ENCODE assay signal across 20 cellular contexts in genomic region chr2:222835142-222835822, GRCh38. TPM values are rescaled to one million over a fixed set of nuclear protein-coding genes. Genes with fewer than 3 reads are reported as not detected.
DNase-seq lines count a peak whose midpoint lies in the region; ATAC-seq and TF ChIP-seq lines count a peak whose summit lies in the region.
"Had no signal": no experiment of that assay in that cellular context is flagged by ENCODE, and none has a peak within 500 bp of the region (broad histone marks: within the 10 kb centered on the region; RNA-seq: fewer than 3 reads in every experiment).

No MANE protein-coding gene starts in this region.

- H3K4me1 ChIP-seq in GM23338 (ENCODE audit: insufficient read depth) (no peaks in the 10 kb centered on the region), RWPE2 (ENCODE audit: insufficient read depth, poor library complexity, severe bottlenecking) (peaks cover 44% of the 10 kb centered on the region), mucosa of descending colon (ENCODE audit: low read depth) (no peaks in the 10 kb centered on the region)
- H3K4me1 ChIP-seq: BLaER1 treated with 17β-estradiol and CSF1 and Interleukin-3, amounts not matched to agents 10 nM and 100 nM had no signal

- H3K27ac ChIP-seq in GM23338 (ENCODE audit: low read depth) = no peak overlapping the region
- peak overlapping the region; percentile 98 for H3K27ac ChIP-seq in RWPE2 (ENCODE audit: poor library complexity, severe bottlenecking)
- H3K27ac ChIP-seq: BLaER1 treated with 17β-estradiol and CSF1 and Interleukin-3, amounts not matched to agents 10 nM and 100 nM; SJSA1 had no signal

- H3K9me2 ChIP-seq in GM23338 (ENCODE audit: insufficient read depth) = no peaks in the 10 kb centered on the region

- H3K27me3 ChIP-seq in GM23338 (ENCODE audit: insufficient read depth) = no peaks in the 10 kb centered on the region
- no peaks in the 10 kb centered on the region for H3K27me3 ChIP-seq in RWPE2 (ENCODE audit: insufficient read depth, poor library complexity, severe bottlenecking)
- H3K27me3 ChIP-seq: BLaER1 treated with 17β-estradiol and CSF1 and Interleukin-3, amounts not matched to agents 10 nM and 100 nM; SJSA1 had no signal

- peaks cover 2% of the 10 kb centered on the region for H3K27me3 Mint-ChIP-seq in GM23338 (ENCODE audit: insufficient read depth, low read depth, poor library complexity)
- H3K27me3 Mint-ChIP-seq: brain had no signal

- H3K4me3 ChIP-seq in GM23338 = no peak overlapping the region
- H3K4me3 ChIP-seq in RWPE2 (ENCODE audit: severe bottlenecking) = no peak overlapping the region
- H3K4me3 ChIP-seq in mucosa of descending colon = no peak overlapping the region
- H3K4me3 ChIP-seq: BLaER1 treated with 17β-estradiol and CSF1 and Interleukin-3, amounts not matched to agents 10 nM and 100 nM; SJSA1 had no signal

- no peaks in the 10 kb centered on the region for H3K9me3 Mint-ChIP-seq in GM23338
- H3K9me3 Mint-ChIP-seq: activated naive CD4-positive, alpha-beta T cell treated with anti-CD3 and anti-CD28 coated beads, Interleukin-2, amount 10 ng/mL, durations not matched to agents 7 days and 5 days; stimulated activated effector memory CD8-positive, alpha-beta T cell treated with anti-CD3 and anti-CD28 coated beads, Interleukin-12 subunit alpha, Interleukin-12 subunit beta, amount 100 ng/mL, for 72 hours; T-helper 2 cell treated with Interferon-gamma antibody and Interleukin-4, amounts not matched to agents 5 μg/mL and 100 μg/mL, for 36 hours had no signal

- ATAC-seq in GM23338 (no peak), RWPE2 (ENCODE audit: low read depth) (peak; percentile 4; the same call in 1 of the 3 replicates), mucosa of descending colon (peak; percentile 66), HG02763 (IDR thresholded peaks at IDR 0.05; ENCODE audit: unreplicated experiment) (no peak)
- ATAC-seq: activated CD4-positive, alpha-beta T cell treated with anti-CD3 and anti-CD28 coated beads for 36 hours; HCT116; stimulated activated effector memory CD8-positive, alpha-beta T cell treated with anti-CD3 and anti-CD28 coated beads, Interleukin-12 subunit alpha, Interleukin-12 subunit beta, amount 100 ng/mL, for 72 hours had no signal

- H3K4me2 ChIP-seq in GM23338 = no peak overlapping the region
- H3K4me2 ChIP-seq: BLaER1 treated with 17β-estradiol and CSF1 and Interleukin-3, amounts not matched to agents 10 nM and 100 nM had no signal

- H3K4me1 Mint-ChIP-seq in GM23338 = no peaks in the 10 kb centered on the region; the same call in 2 of the 3 replicates
- H3K4me1 Mint-ChIP-seq: IgD-negative memory B cell had no signal

- no peaks in the 10 kb centered on the region for H4K20me1 ChIP-seq in GM23338 (replicated peaks; ENCODE audit: insufficient read depth)
- H4K20me1 ChIP-seq: BLaER1 treated with 17β-estradiol and CSF1 and Interleukin-3, amounts not matched to agents 10 nM and 100 nM had no signal

- no peaks in the 10 kb centered on the region for H3K36me3 Mint-ChIP-seq in GM23338 (ENCODE audit: low read depth)
- H3K36me3 Mint-ChIP-seq: activated naive CD4-positive, alpha-beta T cell treated with anti-CD3 and anti-CD28 coated beads, Interleukin-2, amount 10 ng/mL, durations not matched to agents 7 days and 5 days; brain; stimulated activated effector memory CD8-positive, alpha-beta T cell treated with anti-CD3 and anti-CD28 coated beads, Interleukin-12 subunit alpha, Interleukin-12 subunit beta, amount 100 ng/mL, for 72 hours had no signal

- H3F3A ChIP-seq in GM23338 (replicated peaks; ENCODE audit: low read depth) = no peaks in the 10 kb centered on the region

- no peak overlapping the region for H3K4me3 Mint-ChIP-seq in GM23338
- H3K4me3 Mint-ChIP-seq: activated CD4-positive, alpha-beta T cell treated with anti-CD3 and anti-CD28 coated beads for 36 hours; activated naive CD4-positive, alpha-beta T cell treated with anti-CD3 and anti-CD28 coated beads, Interleukin-2, amount 10 ng/mL, durations not matched to agents 7 days and 5 days; brain; IgD-negative memory B cell; stimulated activated effector memory CD8-positive, alpha-beta T cell treated with anti-CD3 and anti-CD28 coated beads, Interleukin-12 subunit alpha, Interleukin-12 subunit beta, amount 100 ng/mL, for 72 hours; T-helper 2 cell treated with Interferon-gamma antibody and Interleukin-4, amounts not matched to agents 5 μg/mL and 100 μg/mL, for 36 hours had no signal

- intact Hi-C loops in mucosa of descending colon (cut with DNase I, micrococcal nuclease) = no loop called here

- no peak for DNase-seq in GM23338 (ENCODE audit: low spot score)
- peak; percentile 19 for DNase-seq in NCI-H1105 (lab: John Stamatoyannopoulos, UW)
- DNase-seq in RWPE2 (ENCODE audit: low spot score) = no peak
- peak in 1 of 3 donors; percentile 42 for DNase-seq in mucosa of descending colon
- DNase-seq in DMS114 treated with DMSO at 0.1 percent for 48 hours (lab: John Stamatoyannopoulos, UW; ENCODE audit: unreplicated experiment) = no peak
- no peak for DNase-seq in NCI-H1436 treated with DMSO at 0.1 percent for 48 hours (lab: John Stamatoyannopoulos, UW)
- no peak for DNase-seq in HuH-7 (ENCODE audit: low spot score)
- DNase-seq: activated CD4-positive, alpha-beta T cell treated with anti-CD3 and anti-CD28 coated beads for 36 hours; activated CD8-positive, alpha-beta memory T cell treated with anti-CD3 and anti-CD28 coated beads, Interleukin-2, amount 50 U/mL, for 48 hours; activated naive CD4-positive, alpha-beta T cell treated with anti-CD3 and anti-CD28 coated beads, Interleukin-2, amount 10 ng/mL, durations not matched to agents 7 days and 5 days; NCI-H146; trophoblast cell had no signal

- TF ChIP-seq CTCF in GM23338 (conservative IDR thresholded peaks at IDR 0.05; ENCODE audit: low read depth in 2 of 2) (no peak), RWPE2 (IDR thresholded peaks at IDR 0.05; ENCODE audit: poor library complexity, severe bottlenecking) (no peak), mucosa of descending colon (IDR thresholded peaks at IDR 0.05) (no peak)

- H3K9me3 ChIP-seq in RWPE2 (ENCODE audit: severe bottlenecking) (no peaks in the 10 kb centered on the region), mucosa of descending colon (no peaks in the 10 kb centered on the region)
- H3K9me3 ChIP-seq: BLaER1 treated with 17β-estradiol and CSF1 and Interleukin-3, amounts not matched to agents 10 nM and 100 nM; SJSA1 had no signal

- no peak overlapping the region for H3K27ac Mint-ChIP-seq in GM23338
- H3K27ac Mint-ChIP-seq: activated CD4-positive, alpha-beta T cell treated with anti-CD3 and anti-CD28 coated beads for 36 hours; activated naive CD4-positive, alpha-beta T cell treated with anti-CD3 and anti-CD28 coated beads, Interleukin-2, amount 10 ng/mL, durations not matched to agents 7 days and 5 days; brain; IgD-negative memory B cell; stimulated activated effector memory CD8-positive, alpha-beta T cell treated with anti-CD3 and anti-CD28 coated beads, Interleukin-12 subunit alpha, Interleukin-12 subunit beta, amount 100 ng/mL, for 72 hours; T-helper 2 cell treated with Interferon-gamma antibody and Interleukin-4, amounts not matched to agents 5 μg/mL and 100 μg/mL, for 36 hours had no signal

- H3K36me3 ChIP-seq in GM23338 (ENCODE audit: insufficient read depth) = no peaks in the 10 kb centered on the region
- H3K36me3 ChIP-seq in RWPE2 (ENCODE audit: low read depth) = no peaks in the 10 kb centered on the region
- H3K36me3 ChIP-seq in mucosa of descending colon (ENCODE audit: low read depth) = no peaks in the 10 kb centered on the region
- H3K36me3 ChIP-seq: BLaER1 treated with 17β-estradiol and CSF1 and Interleukin-3, amounts not matched to agents 10 nM and 100 nM; SJSA1 had no signal

- 0 out of 2 replicates have a peak overlapping the region, but pooled peaks have one; percentile 14 for H2AFZ ChIP-seq in GM23338

- H3K79me2 ChIP-seq in GM23338 (replicated peaks; ENCODE audit: insufficient read depth) = no peaks in the 10 kb centered on the region

TF ChIP-seq in GM23338, 12 proteins besides CTCF, POLR2A, EP300 and RAD21 (continues in another document):
- no peak for TF ChIP-seq STAT1 (IDR thresholded peaks at IDR 0.05; ENCODE audit: unreplicated experiment)
- TF ChIP-seq ETS1 (IDR thresholded peaks at IDR 0.05) = no peak
- TF ChIP-seq NANOG (IDR thresholded peaks at IDR 0.05; ENCODE audit: borderline replicate concordance) = no peak
- TF ChIP-seq REST (IDR thresholded peaks at IDR 0.05; ENCODE audit: unreplicated experiment) = no peak

RNA-seq across cellular contexts. Expression of gene ACSL3, which starts 25.6 kb away (rescaled TPM):
- 130 and 132 TPM in 2 replicates for total RNA-seq in GM23338 (2014; rRNA removed; shearing (Covaris generic))
- 50.4 and 55.3 TPM in 2 replicates for polyA plus RNA-seq in GM23338 (2016; fragmentation: Nextera tagmentation; extraction: Ambion mirVana)
- total RNA-seq in mucosa of descending colon = 100 to 1,000 TPM in 1 of 3 donors, 10 to 100 TPM in 2; 77.2 to 108 (median 93.0) TPM

Comparison
In these comparisons a context has a peak if more than half of its experiments do, and no peak if none do; other contexts are left out.
1. ATAC-seq: peak in RWPE2 (single experiment) and mucosa of descending colon (single experiment); none in GM23338 (single experiment) and HG02763 (single experiment).